In genomic region chr9:108048406-108049025, GRCh38 we compare ENCODE assay signal across 25 cellular contexts.
DNase-seq lines count a peak whose midpoint lies in the region; ATAC-seq, FAIRE-seq and TF ChIP-seq lines count a peak whose summit lies in the region.
"Had no signal": no experiment of that assay in that cellular context is flagged by ENCODE, and none has a peak within 500 bp of the region (broad histone marks: within the 10 kb centered on the region; RNA-seq: fewer than 3 reads in every experiment).

No MANE protein-coding gene starts in this region.

- peak overlapping the region; percentile 98 for H3K27ac Mint-ChIP-seq in astrocyte (ENCODE audit: unreplicated experiment)
- H3K27ac Mint-ChIP-seq in activated CD4-positive, alpha-beta memory T cell treated with anti-CD3 and anti-CD28 coated beads, Interleukin-2, amount 10 ng/mL, durations not matched to agents 7 days and 5 days, result no peak overlapping the region
- H3K27ac Mint-ChIP-seq: mesothelial cell of epicardium; naive thymus-derived CD8-positive, alpha-beta T cell; stimulated activated naive CD8-positive, alpha-beta T cell treated with anti-CD3 and anti-CD28 coated beads, Interleukin-15, Interleukin-2, amounts not matched to agents 100 ng/mL and 50 ng/mL, for 24 hours had no signal

- CTCF ChIA-PET in IMR-90 (lab: Yijun Ruan, JAX), result no interaction called here
- CTCF ChIA-PET in activated CD4-positive, alpha-beta memory T cell treated with anti-CD3 and anti-CD28 coated beads, Interleukin-2, amount 10 ng/mL, durations not matched to agents 7 days and 5 days (lab: Charles Lee), result no interaction called here

- DNase-seq in IMR-90 (no peak), astrocyte (ENCODE audit: low read depth) (no peak), fibroblast of peridontal ligament (ENCODE audit: extremely low read depth) (peak; percentile 40)
- DNase-seq in activated CD4-positive, alpha-beta memory T cell treated with anti-CD3 and anti-CD28 coated beads, Interleukin-2, amount 10 ng/mL, durations not matched to agents 7 days and 5 days, result no peak
- DNase-seq: activated effector memory CD4-positive, alpha-beta T cell treated with Interleukin-2 at 50 U/mL for 16 hours; activated T-cell treated with anti-CD3 and anti-CD28 coated beads for 4 hours; CD4-positive, CD25-positive, alpha-beta regulatory T cell; cerebellar nuclear complex; left ventricle myocardium inferior; naive thymus-derived CD8-positive, alpha-beta T cell; NCI-H1694; NCI-H524 treated with DMSO at 0.1 percent for 48 hours; NK-92 treated with Interleukin-12 subunit alpha and Interleukin-12 subunit beta, amount 100 ng/mL, for 24 hours; uterus had no signal

- H3K36me3 Mint-ChIP-seq in astrocyte (ENCODE audit: low read depth, unreplicated experiment), result no peaks in the 10 kb centered on the region
- H3K36me3 Mint-ChIP-seq in activated CD4-positive, alpha-beta memory T cell treated with anti-CD3 and anti-CD28 coated beads, Interleukin-2, amount 10 ng/mL, durations not matched to agents 7 days and 5 days (ENCODE audit: low read depth), result no peaks in the 10 kb centered on the region
- H3K36me3 Mint-ChIP-seq: CD4-positive, CD25-positive, alpha-beta regulatory T cell had no signal

- H3K56ac ChIP-seq in IMR-90 (ENCODE audit: extremely low read depth, insufficient read depth, low read length), result peak overlapping the region; percentile 93

- H3K4me1 Mint-ChIP-seq in astrocyte (ENCODE audit: low read depth, unreplicated experiment), result peaks cover 17% of the 10 kb centered on the region
- H3K4me1 Mint-ChIP-seq in activated CD4-positive, alpha-beta memory T cell treated with anti-CD3 and anti-CD28 coated beads, Interleukin-2, amount 10 ng/mL, durations not matched to agents 7 days and 5 days, result no peaks in the 10 kb centered on the region
- H3K4me1 Mint-ChIP-seq: CD4-positive, CD25-positive, alpha-beta regulatory T cell; naive thymus-derived CD8-positive, alpha-beta T cell had no signal

- H2AFZ ChIP-seq in IMR-90 (replicated peaks; ENCODE audit: low read length, poor library complexity), result peak overlapping the region; percentile 46
- no peak overlapping the region for H2AFZ ChIP-seq in astrocyte (ENCODE audit: low read depth, low read length)

- no peak for FAIRE-seq in astrocyte (lab: Jason Lieb, UNC)
- FAIRE-seq: GM18507, HepG2, islet of Langerhans had no signal

- peak overlapping the region; percentile 98; the same call in 2 of the 3 replicates for H2BK15ac ChIP-seq in IMR-90 (ENCODE audit: low read depth, low read length)

- no TSS peak for BruUV-seq in IMR-90 (replicated peaks; lab: Mats Ljungman, UMichigan)

- H3K9me3 ChIP-seq in IMR-90 (ENCODE audit: control insufficient read depth, insufficient read depth, low read length) (no peaks in the 10 kb centered on the region; the same call in 1 of the 2 replicates), astrocyte (ENCODE audit: insufficient read depth, low read depth, low read length) (peaks cover 5% of the 10 kb centered on the region), skeletal muscle satellite cell (replicated peaks; ENCODE audit: low read length) (peaks cover 6% of the 10 kb centered on the region)
- H3K9me3 ChIP-seq: thoracic aorta had no signal

- H3K36me3 ChIP-seq in IMR-90 (ENCODE audit: control insufficient read depth, insufficient read depth, low read length), result no peaks in the 10 kb centered on the region
- H3K36me3 ChIP-seq in astrocyte (ENCODE audit: insufficient read depth, low read length), result no peaks in the 10 kb centered on the region
- peaks cover 4% of the 10 kb centered on the region for H3K36me3 ChIP-seq in skeletal muscle satellite cell (ENCODE audit: insufficient read depth, low read length)
- H3K36me3 ChIP-seq: gastroesophageal sphincter, left ventricle myocardium inferior, thoracic aorta, uterus had no signal

- H3K4me1 ChIP-seq in IMR-90 (ENCODE audit: control insufficient read depth, insufficient read depth, low read length) (peaks cover 21% of the 10 kb centered on the region), astrocyte (ENCODE audit: insufficient read depth, low read length) (peaks cover 18% of the 10 kb centered on the region), skeletal muscle satellite cell (ENCODE audit: control insufficient read depth, insufficient read depth, low read length) (peaks cover 44% of the 10 kb centered on the region)

- no peak overlapping the region for H3K4me3 Mint-ChIP-seq in astrocyte (ENCODE audit: unreplicated experiment)
- no peak overlapping the region for H3K4me3 Mint-ChIP-seq in activated CD4-positive, alpha-beta memory T cell treated with anti-CD3 and anti-CD28 coated beads, Interleukin-2, amount 10 ng/mL, durations not matched to agents 7 days and 5 days
- H3K4me3 Mint-ChIP-seq: CD4-positive, CD25-positive, alpha-beta regulatory T cell; mesothelial cell of epicardium; naive thymus-derived CD8-positive, alpha-beta T cell; stimulated activated naive CD8-positive, alpha-beta T cell treated with anti-CD3 and anti-CD28 coated beads, Interleukin-15, Interleukin-2, amounts not matched to agents 100 ng/mL and 50 ng/mL, for 24 hours had no signal

- TF ChIP-seq POLR2A in IMR-90 (IDR thresholded peaks at IDR 0.05; ENCODE audit: low read depth, low read length), result no peak

- H2BK120ac ChIP-seq in IMR-90 (ENCODE audit: low read depth, low read length), result peak overlapping the region; percentile 99

- peak overlapping the region; percentile 96 for H2BK20ac ChIP-seq in IMR-90 (ENCODE audit: low read depth, low read length)

- TF ChIP-seq CTCF in IMR-90 (conservative IDR thresholded peaks at IDR 0.05; ENCODE audit: low read depth, low read length), result no peak
- no peak for TF ChIP-seq CTCF in astrocyte (IDR thresholded peaks at IDR 0.05; ENCODE audit: insufficient read depth, low read depth, low read length)

- no peaks in the 10 kb centered on the region for H3K79me2 ChIP-seq in astrocyte (ENCODE audit: insufficient read depth, low read length)

- H3K4ac ChIP-seq in IMR-90 (ENCODE audit: low read depth, low read length), result peak overlapping the region; percentile 82

- H3K27me3 ChIP-seq in IMR-90 (ENCODE audit: control insufficient read depth, insufficient read depth, low read length) (no peaks in the 10 kb centered on the region), astrocyte (ENCODE audit: insufficient read depth, low read length) (no peaks in the 10 kb centered on the region), skeletal muscle satellite cell (ENCODE audit: control insufficient read depth, insufficient read depth, low read length) (no peaks in the 10 kb centered on the region)
- H3K27me3 ChIP-seq: gastroesophageal sphincter, uterus had no signal

- H2BK5ac ChIP-seq in IMR-90 (ENCODE audit: low read depth, low read length, poor library complexity, severe bottlenecking), result peak overlapping the region; percentile 91

- H3K4me3 ChIP-seq in IMR-90 (ENCODE audit: insufficient read depth, low read depth, low read length) (no peak overlapping the region), astrocyte (ENCODE audit: insufficient read depth, low read depth, low read length) (no peak overlapping the region), skeletal muscle satellite cell (ENCODE audit: low read length) (no peak overlapping the region)
- H3K4me3 ChIP-seq: gastroesophageal sphincter, left ventricle myocardium inferior, skin epidermis, thoracic aorta, uterus had no signal

- peak overlapping the region; percentile 44 for H3K9ac ChIP-seq in IMR-90 (ENCODE audit: low read depth, low read length)
- peak overlapping the region; percentile 47 for H3K9ac ChIP-seq in astrocyte (ENCODE audit: low read length)
- peak overlapping the region; percentile 62 for H3K9ac ChIP-seq in skeletal muscle satellite cell (ENCODE audit: low read depth, low read length)

- no peak for TF ChIP-seq RAD21 in IMR-90 (IDR thresholded peaks at IDR 0.05; ENCODE audit: low read length)

- no peaks in the 10 kb centered on the region for H3K27me3 Mint-ChIP-seq in astrocyte (ENCODE audit: low read depth, unreplicated experiment)
- H3K27me3 Mint-ChIP-seq in activated CD4-positive, alpha-beta memory T cell treated with anti-CD3 and anti-CD28 coated beads, Interleukin-2, amount 10 ng/mL, durations not matched to agents 7 days and 5 days, result no peaks in the 10 kb centered on the region
- H3K27me3 Mint-ChIP-seq: CD4-positive, CD25-positive, alpha-beta regulatory T cell; stimulated activated naive CD8-positive, alpha-beta T cell treated with anti-CD3 and anti-CD28 coated beads, Interleukin-15, Interleukin-2, amounts not matched to agents 100 ng/mL and 50 ng/mL, for 24 hours had no signal

- peak overlapping the region; percentile 47 for H3K23ac ChIP-seq in IMR-90 (ENCODE audit: low read depth, low read length)

- dilution Hi-C loops in IMR-90 (cut with HindIII; ENCODE audit: low sequenced_read_pairs, unreplicated experiment), result no loop called here

- H3K14ac ChIP-seq in IMR-90 (replicated peaks; ENCODE audit: low read depth, low read length), result peak overlapping the region; percentile 89

- intact Hi-C loops in IMR-90 (cut with micrococcal nuclease), result loop anchor here (1.0 to 2.0 kb wide), 2 partner anchors 298 to 560 kb away; no protein-coding TSS in a partner anchor

- H3K27ac ChIP-seq in IMR-90 (ENCODE audit: insufficient read depth, low read length) (peak overlapping the region; percentile 76), astrocyte (ENCODE audit: low read depth, low read length) (peak overlapping the region; percentile 76)
- H3K27ac ChIP-seq: gastroesophageal sphincter, left ventricle myocardium inferior, thoracic aorta, uterus had no signal

- peaks cover 8% of the 10 kb centered on the region for H3K9me3 Mint-ChIP-seq in astrocyte (ENCODE audit: unreplicated experiment)
- H3K9me3 Mint-ChIP-seq in activated CD4-positive, alpha-beta memory T cell treated with anti-CD3 and anti-CD28 coated beads, Interleukin-2, amount 10 ng/mL, durations not matched to agents 7 days and 5 days, result peaks cover 5% of the 10 kb centered on the region

- in situ Hi-C loops in IMR-90 (cut with MboI; ENCODE audit: low sequenced_read_pairs), result loop anchor here (10.0 kb wide), 1 partner anchor 314 kb away; no protein-coding TSS in a partner anchor

- H2AK9ac ChIP-seq in IMR-90 (replicated peaks; ENCODE audit: low read depth, low read length, poor library complexity), result peak overlapping the region; percentile 91

- ATAC-seq in IMR-90 (ENCODE audit: low read depth) (no peak), HG02840 (IDR thresholded peaks at IDR 0.05; ENCODE audit: low FRiP score, unreplicated experiment) (no peak), GM21447 (IDR thresholded peaks at IDR 0.05; ENCODE audit: unreplicated experiment) (no peak)
- ATAC-seq: gastroesophageal sphincter; HepG2; naive thymus-derived CD8-positive, alpha-beta T cell had no signal

- H4K91ac ChIP-seq in IMR-90 (ENCODE audit: insufficient read depth, low read depth, low read length), result peak overlapping the region; percentile 98

- H3K79me1 ChIP-seq in IMR-90 (ENCODE audit: low read depth in 1 of 2, low read length in 2 of 2), result no peaks in the 10 kb centered on the region

- peak overlapping the region; percentile 87 for H2AK5ac ChIP-seq in IMR-90 (ENCODE audit: low read depth, low read length)

- H3K4me2 ChIP-seq in IMR-90 (ENCODE audit: low read depth, low read length), result no peak overlapping the region
- H3K4me2 ChIP-seq in astrocyte (ENCODE audit: low read length), result peak overlapping the region; percentile 28
- H3K4me2 ChIP-seq in skeletal muscle satellite cell (ENCODE audit: low read length), result peak overlapping the region; percentile 14

- POLR2A ChIA-PET in IMR-90 (lab: Charles Lee; ENCODE audit: unreplicated experiment), result no interaction called here
- POLR2A ChIA-PET in activated CD4-positive, alpha-beta memory T cell treated with anti-CD3 and anti-CD28 coated beads, Interleukin-2, amount 10 ng/mL, durations not matched to agents 7 days and 5 days (lab: Charles Lee), result no interaction called here

- peaks cover 15% of the 10 kb centered on the region for H3K9me1 ChIP-seq in IMR-90 (ENCODE audit: insufficient read depth, low read length)

- peak overlapping the region; percentile 83 to 94 for H4K8ac ChIP-seq in IMR-90 (ENCODE audit: low read depth in 2 of 2, low read length in 2 of 2)

- H4K20me1 ChIP-seq in IMR-90 (ENCODE audit: insufficient read depth, low read length) (no peaks in the 10 kb centered on the region), astrocyte (ENCODE audit: insufficient read depth, low read length) (no peaks in the 10 kb centered on the region)

- peak overlapping the region; percentile 76 for H3K18ac ChIP-seq in IMR-90 (ENCODE audit: low read depth, low read length)

- peak overlapping the region; percentile 75 for H4K5ac ChIP-seq in IMR-90 (ENCODE audit: low read depth, low read length)
